Comparison of ENCODE assay signal across 29 cellular contexts in the genomic region with DNA sequence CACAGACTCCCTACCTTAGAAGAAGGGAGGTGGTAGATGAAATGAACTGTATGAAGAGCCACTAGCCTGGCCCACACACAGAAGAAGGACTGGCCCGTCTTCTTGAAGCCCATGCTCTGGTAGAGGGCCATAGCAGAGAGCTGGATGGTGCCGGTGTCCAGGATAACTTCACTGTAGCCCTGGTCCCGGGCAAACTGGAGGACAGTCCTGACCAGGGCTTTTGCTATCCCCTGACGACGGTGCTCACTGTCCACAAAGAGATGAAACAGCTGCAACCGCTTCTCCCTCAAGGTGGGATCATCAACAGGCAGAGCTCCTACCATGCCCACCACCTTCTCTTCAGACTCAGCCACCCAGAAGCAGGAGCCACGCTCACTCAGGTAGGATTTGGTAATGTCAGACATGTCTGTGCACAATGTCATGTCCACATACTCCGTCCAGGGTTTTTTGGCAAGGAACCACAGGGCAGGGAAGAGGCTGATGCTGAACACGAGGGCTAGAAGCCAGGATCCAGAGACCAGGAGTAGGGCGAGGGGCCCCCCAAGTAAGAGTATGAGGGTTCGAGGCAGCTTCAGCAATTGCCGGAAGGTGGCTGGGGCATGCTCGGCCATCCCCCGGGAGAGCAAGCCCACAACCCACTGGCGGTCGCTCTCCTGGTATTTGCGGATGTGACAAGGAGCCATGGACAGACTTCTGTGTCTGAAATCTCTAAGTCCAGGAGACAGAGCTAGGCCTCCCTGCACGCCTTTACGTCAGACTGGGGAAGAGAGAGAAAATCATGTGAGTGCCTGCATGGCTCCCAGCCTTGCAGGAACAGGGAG. TPM values are rescaled to one million over a fixed set of nuclear protein-coding genes. Genes with fewer than 3 reads are reported as not detected.
"Had no signal": no experiment of that assay in that cellular context is flagged by ENCODE, and none has a peak within 500 bp of the region (broad histone marks: within the 10 kb centered on the region; RNA-seq: fewer than 3 reads in every experiment).

No MANE protein-coding gene starts in this region.

- H3K4me3 Mint-ChIP-seq: activated B cell treated with CpG ODN at 0.5 μM for 24 hours; activated CD4-positive, alpha-beta memory T cell treated with anti-CD3 and anti-CD28 coated beads for 36 hours; activated CD4-positive, alpha-beta T cell treated with anti-CD3 and anti-CD28 coated beads, Interleukin-2, amount 10 ng/mL, durations not matched to agents 7 days and 5 days; activated naive CD8-positive, alpha-beta T cell treated with anti-CD3 and anti-CD28 coated beads, Interleukin-2, amount 10 ng/mL, durations not matched to agents 7 days and 5 days; T-helper 17 cell had no signal

- H3K9me3 Mint-ChIP-seq: activated T-helper 2 cell treated with anti-CD3 and anti-CD28 coated beads, Interferon-gamma antibody, Interleukin-2, Interleukin-4, amounts not matched to agents 10 μg/mL and 5 μg/mL and 100 μg/mL, durations not matched to agents 14 hours and 24 hours and 36 hours had no signal

- H3K36me3 Mint-ChIP-seq: activated naive CD8-positive, alpha-beta T cell treated with anti-CD3 and anti-CD28 coated beads, Interleukin-2, amount 10 ng/mL, durations not matched to agents 7 days and 5 days had no signal

- FAIRE-seq: K562 had no signal

- H3K27ac ChIP-seq: RWPE1, SJCRH30 had no signal

- H3K27ac Mint-ChIP-seq: activated B cell treated with CpG ODN at 0.5 μM for 24 hours; activated CD4-positive, alpha-beta memory T cell treated with anti-CD3 and anti-CD28 coated beads for 36 hours; activated CD4-positive, alpha-beta T cell treated with anti-CD3 and anti-CD28 coated beads, Interleukin-2, amount 10 ng/mL, durations not matched to agents 7 days and 5 days; activated naive CD8-positive, alpha-beta T cell treated with anti-CD3 and anti-CD28 coated beads, Interleukin-2, amount 10 ng/mL, durations not matched to agents 7 days and 5 days; activated T-helper 2 cell treated with anti-CD3 and anti-CD28 coated beads, Interferon-gamma antibody, Interleukin-2, Interleukin-4, amounts not matched to agents 10 μg/mL and 5 μg/mL and 100 μg/mL, durations not matched to agents 14 hours and 24 hours and 36 hours; T-helper 17 cell had no signal

- H3K36me3 ChIP-seq: adrenal gland, SJCRH30 had no signal

- H3K9me3 ChIP-seq: adrenal gland had no signal

- H3K27me3 ChIP-seq: adrenal gland had no signal

- ATAC-seq: K562, SK-N-SH treated with all-trans-retinoic acid at 6 μM for 48 hours, T-helper 17 cell had no signal

- DNase-seq: activated B cell treated with CpG ODN at 0.5 μM for 24 hours; activated CD4-positive, alpha-beta memory T cell treated with anti-CD3 and anti-CD28 coated beads for 36 hours; activated CD4-positive, alpha-beta T cell treated with anti-CD3 and anti-CD28 coated beads for 1 hour; activated CD4-positive, alpha-beta T cell treated with anti-CD3 and anti-CD28 coated beads, Interleukin-2, amount 10 ng/mL, durations not matched to agents 7 days and 5 days; activated gamma-delta T cell treated with Interleukin-2 at 50 U/mL for 16 hours; activated naive CD4-positive, alpha-beta T cell treated with anti-CD3 and anti-CD28 coated beads, Interleukin-2, amount 50 U/mL, for 16 hours; activated naive CD8-positive, alpha-beta T cell treated with anti-CD3 and anti-CD28 coated beads, Interleukin-2, amount 10 ng/mL, durations not matched to agents 7 days and 5 days; activated T-cell treated with anti-CD3 and anti-CD28 coated beads for 4 hours; activated T-cell treated with anti-CD3 and anti-CD28 coated beads, Interleukin-2, amount 50 U/mL, for 48 hours; Karpas-422; MM.1S; NCI-H1105; NCI-H1436 treated with DMSO at 0.1 percent for 48 hours; NCI-H187; NCI-H2081; NCI-H510A treated with DMSO at 0.1 percent for 48 hours; NCI-H69; NK-92 treated with Interleukin-12 subunit alpha and Interleukin-12 subunit beta, amount 100 ng/mL, for 24 hours; SJCRH30; T-helper 17 cell; T-helper 9 cell had no signal

- H3K4me1 Mint-ChIP-seq: activated B cell treated with CpG ODN at 0.5 μM for 24 hours; activated CD4-positive, alpha-beta T cell treated with anti-CD3 and anti-CD28 coated beads, Interleukin-2, amount 10 ng/mL, durations not matched to agents 7 days and 5 days; activated naive CD8-positive, alpha-beta T cell treated with anti-CD3 and anti-CD28 coated beads, Interleukin-2, amount 10 ng/mL, durations not matched to agents 7 days and 5 days; T-helper 17 cell had no signal

- H3K4me3 ChIP-seq: adrenal gland, K562, SJCRH30 had no signal

- H3K4me1 ChIP-seq: SJCRH30 had no signal

RNA-seq across cellular contexts. Expression of a gene that starts 1.1 kb away (rescaled TPM):
- total RNA-seq: activated B cell treated with CpG ODN at 0.5 μM for 24 hours; activated CD4-positive, alpha-beta memory T cell treated with anti-CD3 and anti-CD28 coated beads for 36 hours; activated CD4-positive, alpha-beta T cell treated with anti-CD3 and anti-CD28 coated beads, Interleukin-2, amount 10 ng/mL, durations not matched to agents 7 days and 5 days; activated CD8-positive, alpha-beta memory T cell treated with anti-CD3 and anti-CD28 coated beads for 36 hours; activated naive CD8-positive, alpha-beta T cell treated with anti-CD3 and anti-CD28 coated beads, Interleukin-2, amount 10 ng/mL, durations not matched to agents 7 days and 5 days; activated T-helper 2 cell treated with anti-CD3 and anti-CD28 coated beads, Interferon-gamma antibody, Interleukin-2, Interleukin-4, amounts not matched to agents 10 μg/mL and 5 μg/mL and 100 μg/mL, durations not matched to agents 14 hours and 24 hours and 36 hours; cardiac septum; K562; Right ventricle myocardium superior; SJCRH30; T-helper 17 cell had no signal
- polyA plus RNA-seq: K562 had no signal
